Comparison of ENCODE assay signal across 8 cellular contexts in the genomic region with DNA sequence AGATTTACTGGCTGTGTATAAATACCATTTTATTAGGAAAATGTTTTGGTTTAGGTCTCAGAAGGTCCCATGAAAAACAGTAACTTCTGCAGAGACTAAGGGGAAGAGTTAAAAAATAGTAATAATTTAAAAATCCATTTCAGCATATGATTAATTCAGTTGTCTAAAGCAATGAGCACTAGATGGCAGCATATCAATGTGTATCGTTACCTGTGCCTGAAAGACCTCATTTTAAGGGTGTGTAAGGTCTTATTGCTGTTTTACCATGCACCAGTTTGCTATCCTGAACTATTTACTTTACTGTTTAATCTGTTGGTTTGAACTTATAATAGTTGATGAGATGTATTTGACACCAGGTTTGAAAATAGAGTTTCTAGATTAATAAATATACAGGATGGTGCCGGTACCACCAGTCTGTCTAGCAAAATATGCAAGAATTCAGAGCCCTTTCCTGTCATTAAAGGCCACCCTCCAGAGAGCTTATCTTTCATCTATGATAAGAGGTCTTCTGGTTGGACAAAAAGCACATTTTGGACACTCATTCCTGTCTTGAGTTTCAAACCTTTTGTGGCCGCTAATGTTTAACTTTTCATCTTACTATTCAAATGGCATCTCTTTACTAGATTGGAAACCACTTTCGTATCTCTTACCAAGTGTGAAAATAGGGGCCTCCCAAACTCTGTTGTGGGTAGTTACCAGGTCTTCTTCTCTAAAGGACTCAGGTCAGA. TPM values are rescaled to one million over a fixed set of nuclear protein-coding genes. Genes with fewer than 3 reads are reported as not detected.
DNase-seq lines count a peak whose midpoint lies in the region; ATAC-seq and TF ChIP-seq lines count a peak whose summit lies in the region.

No MANE protein-coding gene starts in this region.

- ATAC-seq in GM21367 (IDR thresholded peaks at IDR 0.05; ENCODE audit: unreplicated experiment) (peak; percentile 82), HG03520 (IDR thresholded peaks at IDR 0.05; ENCODE audit: unreplicated experiment) (peak; percentile 89), lung (ENCODE audit: insufficient read depth, low FRiP score) (no peak)

- H3K9me3 ChIP-seq in lung (ENCODE audit: control insufficient read depth in 2 of 2, insufficient read depth in 1 of 2, low read length in 1 of 2) = no peaks in the 10 kb centered on the region

- no peaks in the 10 kb centered on the region for H3K36me3 ChIP-seq in lung (ENCODE audit: control insufficient read depth in 2 of 2, insufficient read depth in 2 of 2, low read length in 2 of 2)

- no peak overlapping the region for H3K4me3 ChIP-seq in lung

- no peaks in the 10 kb centered on the region for H3K4me1 ChIP-seq in lung (ENCODE audit: control insufficient read depth in 2 of 2, insufficient read depth in 2 of 2, low read length in 2 of 2)

- no peaks in the 10 kb centered on the region for H3K27me3 ChIP-seq in lung (ENCODE audit: control insufficient read depth, insufficient read depth)

- no peak overlapping the region for H3K27ac ChIP-seq in lung (ENCODE audit: low read depth in 1 of 2, low read length in 1 of 2)

- 57 to 63% methylated on average over 4 of the region's 4 CpGs for WGBS in lung, 2 donors

- DNase-seq in NCI-H510A treated with DMSO at 0.1 percent for 48 hours (lab: John Stamatoyannopoulos, UW) = peak; percentile 24
- no peak for DNase-seq in NCI-H510A (lab: John Stamatoyannopoulos, UW)
- peak; percentile 52 for DNase-seq in NOMO-1 treated with DMSO at 0.1 percent for 48 hours (lab: John Stamatoyannopoulos, UW; ENCODE audit: unreplicated experiment)
- DNase-seq in central memory CD4-positive, alpha-beta T cell = peak; percentile 33
- no peak for DNase-seq in lung (ENCODE audit: low spot score)
- DNase-seq in 8988T = no peak

- TF ChIP-seq CTCF in lung (IDR thresholded peaks at IDR 0.05; ENCODE audit: control extremely low read depth, extremely low read depth) = peak; percentile 21

RNA-seq across cellular contexts. Expression of gene AHI1, which starts 8.9 kb away (rescaled TPM):
- total RNA-seq in lung = 10 to 100 TPM; 25.5 to 51.7 TPM
- 10 to 100 TPM in 1 of 2 donors, 1 to 10 TPM in 1; 5.2 to 22.0 TPM for polyA plus RNA-seq in lung

Comparison
In these comparisons a context has a peak if more than half of its experiments do, and no peak if none do; other contexts are left out.
1. DNase-seq: peak in NCI-H510A treated with DMSO at 0.1 percent for 48 hours (single experiment), NOMO-1 treated with DMSO at 0.1 percent for 48 hours (single experiment) and central memory CD4-positive, alpha-beta T cell (single experiment); none in NCI-H510A (single experiment), lung (single experiment) and 8988T (single experiment).